35 cellular contexts compared by ENCODE assay signal in genomic region chr17:11816409-11816808, GRCh38.
DNase-seq lines count a peak whose midpoint lies in the region; ATAC-seq, FAIRE-seq and TF ChIP-seq lines count a peak whose summit lies in the region.
"Had no signal": no experiment of that assay in that cellular context is flagged by ENCODE, and none has a peak within 500 bp of the region (broad histone marks: within the 10 kb centered on the region; RNA-seq: fewer than 3 reads in every experiment).

No MANE protein-coding gene starts in this region.

- H3K4me1 ChIP-seq in mucosa of descending colon (ENCODE audit: low read depth) (no peaks in the 10 kb centered on the region), small intestine (ENCODE audit: control insufficient read depth in 2 of 2, insufficient read depth in 1 of 2, low read depth in 1 of 2, low read length in 1 of 2) (no peaks in the 10 kb centered on the region), right lobe of liver (no peaks in the 10 kb centered on the region)
- H3K4me1 ChIP-seq: A549, BE2C, Caco-2 had no signal

- WGBS in small intestine, 3 donors: 17 to 71% (median 28%) methylated on average over 2 of the region's 2 CpGs
- 34% methylated on average over 2 of the region's 2 CpGs for WGBS in right lobe of liver (ENCODE audit: insufficient coverage, low coverage, low lambda C conversion rate, missing lambda C conversion rate)

- H3K4me1 Mint-ChIP-seq in HFFc6 (ENCODE audit: low read depth): no peaks in the 10 kb centered on the region
- H3K4me1 Mint-ChIP-seq: B cell; CD14-positive monocyte; CD4-positive, alpha-beta memory T cell; CD4-positive, CD25-positive, alpha-beta regulatory T cell; CD8-positive, alpha-beta memory T cell had no signal

- ATAC-seq in left colon (peak; percentile 93), mucosa of descending colon (peak; percentile 37), right lobe of liver (no peak)
- ATAC-seq: A549; CD8-positive, alpha-beta T cell had no signal

- no peak for TF ChIP-seq CTCF in mucosa of descending colon (IDR thresholded peaks at IDR 0.05)
- no peak for TF ChIP-seq CTCF in right lobe of liver (IDR thresholded peaks at IDR 0.05)
- no peak for TF ChIP-seq CTCF in HFFc6 (IDR thresholded peaks at IDR 0.05)

- no peak for DNase-seq in left colon
- DNase-seq in mucosa of descending colon: no peak
- DNase-seq in small intestine: peak; percentile 1
- DNase-seq in right lobe of liver: no peak
- DNase-seq in HFFc6: no peak
- DNase-seq in OCI-M1 (lab: John Stamatoyannopoulos, UW): no peak
- DNase-seq: 8988T; ACHN; AML-193; BE2C; C1 segment of cervical spinal cord; Caco-2; Calu3; CD4-positive, alpha-beta memory T cell; CD4-positive, alpha-beta T cell; CD4-positive, CD25-positive, alpha-beta regulatory T cell; CD8-positive, alpha-beta memory T cell; CD8-positive, alpha-beta T cell; COR-L47; DMS 273 treated with DMSO at 0.1 percent for 48 hours; DMS153; DMS53; DMS79; DMS79 treated with DMSO at 0.1 percent for 48 hours; DND-41; EL had no signal

- no peak overlapping the region for H3K27ac Mint-ChIP-seq in HFFc6
- H3K27ac Mint-ChIP-seq: B cell; CD14-positive monocyte; CD4-positive, alpha-beta memory T cell; CD4-positive, alpha-beta T cell; CD4-positive, CD25-positive, alpha-beta regulatory T cell; CD8-positive, alpha-beta memory T cell; CD8-positive, alpha-beta T cell had no signal

- no peak for FAIRE-seq in small intestine (lab: Jason Lieb, UNC)
- FAIRE-seq: A204.1, A549, D721Med had no signal

- no peak overlapping the region for H3K27ac ChIP-seq in small intestine (ENCODE audit: low read depth in 1 of 2, low read length in 1 of 2)
- no peak overlapping the region for H3K27ac ChIP-seq in right lobe of liver
- H3K27ac ChIP-seq: 22Rv1; A549; BLaER1; BLaER1 treated with 17β-estradiol and CSF1 and Interleukin-3, amounts not matched to agents 10 nM and 100 nM; C4-2B had no signal

- H3K36me3 ChIP-seq in mucosa of descending colon (ENCODE audit: low read depth) (no peaks in the 10 kb centered on the region), small intestine (ENCODE audit: control insufficient read depth in 2 of 2, insufficient read depth in 2 of 2, low read length in 2 of 2) (no peaks in the 10 kb centered on the region), right lobe of liver (no peaks in the 10 kb centered on the region)
- H3K36me3 ChIP-seq: BE2C; BLaER1; BLaER1 treated with 17β-estradiol and CSF1 and Interleukin-3, amounts not matched to agents 10 nM and 100 nM had no signal

- no peak overlapping the region for H3K4me3 Mint-ChIP-seq in HFFc6
- H3K4me3 Mint-ChIP-seq: B cell; CD14-positive monocyte; CD4-positive, alpha-beta memory T cell; CD4-positive, alpha-beta T cell; CD4-positive, CD25-positive, alpha-beta regulatory T cell; CD8-positive, alpha-beta memory T cell; CD8-positive, alpha-beta T cell had no signal

- H3K4me3 ChIP-seq in mucosa of descending colon (no peak overlapping the region), small intestine (ENCODE audit: low read depth in 1 of 2, low read length in 2 of 2) (no peak overlapping the region), right lobe of liver (no peak overlapping the region)
- H3K4me3 ChIP-seq: A549; BLaER1; BLaER1 treated with 17β-estradiol and CSF1 and Interleukin-3, amounts not matched to agents 10 nM and 100 nM had no signal

- H3K9me3 ChIP-seq in mucosa of descending colon (no peaks in the 10 kb centered on the region), small intestine (ENCODE audit: control insufficient read depth, low read depth) (no peaks in the 10 kb centered on the region), right lobe of liver (no peaks in the 10 kb centered on the region)
- H3K9me3 ChIP-seq: A549; BE2C; BLaER1; BLaER1 treated with 17β-estradiol and CSF1 and Interleukin-3, amounts not matched to agents 10 nM and 100 nM; Caco-2 had no signal

- intact Hi-C loops in left colon (cut with DNase I, micrococcal nuclease) (no loop called here), mucosa of descending colon (cut with DNase I, micrococcal nuclease) (no loop called here), right lobe of liver (cut with DNase I) (no loop called here)

- no peaks in the 10 kb centered on the region for H3K27me3 Mint-ChIP-seq in HFFc6 (ENCODE audit: insufficient read depth)
- H3K27me3 Mint-ChIP-seq: B cell; CD4-positive, alpha-beta T cell; CD4-positive, CD25-positive, alpha-beta regulatory T cell; CD8-positive, alpha-beta memory T cell had no signal

- H3K36me3 Mint-ChIP-seq in HFFc6 (ENCODE audit: low read depth): no peaks in the 10 kb centered on the region
- H3K36me3 Mint-ChIP-seq: CD14-positive monocyte; CD4-positive, alpha-beta memory T cell; CD4-positive, CD25-positive, alpha-beta regulatory T cell; CD8-positive, alpha-beta memory T cell; CD8-positive, alpha-beta T cell had no signal

- H3K27me3 ChIP-seq in small intestine (ENCODE audit: control insufficient read depth in 2 of 2, insufficient read depth in 2 of 2, low read length in 2 of 2) (no peaks in the 10 kb centered on the region), right lobe of liver (no peaks in the 10 kb centered on the region)
- H3K27me3 ChIP-seq: BE2C; BLaER1; BLaER1 treated with 17β-estradiol and CSF1 and Interleukin-3, amounts not matched to agents 10 nM and 100 nM had no signal

- H3K9me3 Mint-ChIP-seq in HFFc6: peaks cover 39% of the 10 kb centered on the region

- TF ChIP-seq POLR2A in right lobe of liver (IDR thresholded peaks at IDR 0.05): no peak

Comparison
In these comparisons a context has a peak if more than half of its experiments do, and no peak if none do; other contexts are left out.
1. ATAC-seq: peak in left colon (single experiment) and mucosa of descending colon (single experiment); none in right lobe of liver (0 of 4).